ENCODE assay signal across 20 cellular contexts in the genomic region with DNA sequence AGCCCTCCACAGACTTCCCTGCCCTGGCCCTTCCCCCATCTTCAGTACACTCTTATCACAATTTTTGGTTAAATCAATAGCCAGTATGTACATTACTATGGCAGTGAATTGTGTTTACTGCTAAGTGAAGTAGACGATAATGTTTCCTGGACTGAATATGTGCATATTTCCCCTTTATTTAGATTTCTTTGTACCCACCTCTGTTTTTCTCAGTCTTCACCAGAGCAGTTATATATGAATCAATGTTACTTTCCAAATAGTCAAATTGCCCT.
"Had no signal": no experiment of that assay in that cellular context is flagged by ENCODE, and none has a peak within 500 bp of the region (broad histone marks: within the 10 kb centered on the region; RNA-seq: fewer than 3 reads in every experiment).

No MANE protein-coding gene starts in this region.

- H3K27ac ChIP-seq: SJSA1, SK-N-MC had no signal

- DNase-seq: IMR-90, KG1, MM.1S, NCI-H1092 treated with DMSO at 0.1 percent for 48 hours, NCI-H1436, NCI-H187, NCI-H2029, NCI-H2081 treated with DMSO at 0.1 percent for 48 hours, NCI-H2171, NCI-H226, NCI-H446, NCI-H510A, NCI-H524 treated with DMSO at 0.1 percent for 48 hours, NCI-H69, NCI-H774, Right ventricle myocardium superior, RPMI8226, SIG-M5 had no signal

- H3K4me3 ChIP-seq: SJSA1, SK-N-MC had no signal

- H3K36me3 ChIP-seq: SJSA1 had no signal

- H3K4me1 ChIP-seq: SJSA1 had no signal

- H3K9me3 ChIP-seq: SJSA1 had no signal

- H3K27me3 ChIP-seq: SJSA1 had no signal
